In the genomic region with DNA sequence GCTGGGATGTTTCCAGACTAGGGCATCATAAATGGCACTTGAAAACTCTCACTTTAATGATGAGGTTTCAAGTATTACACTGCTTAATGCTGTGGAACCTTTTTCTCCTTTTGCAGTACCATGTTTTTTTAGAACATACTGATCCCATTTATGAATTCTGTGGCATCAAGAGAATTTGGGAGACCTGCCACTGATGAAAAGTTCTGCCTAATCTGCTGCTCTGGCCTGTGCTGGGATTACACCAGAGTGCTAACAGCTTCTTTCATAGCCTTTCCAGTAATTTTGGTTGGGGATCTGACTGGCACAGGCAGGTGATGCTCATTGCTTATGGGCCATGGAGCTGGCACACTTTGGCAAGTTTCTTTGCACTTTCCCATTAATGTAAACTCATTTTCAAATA, we compare ENCODE assay signal across 17 cellular contexts. TPM values are rescaled to one million over a fixed set of nuclear protein-coding genes. Genes with fewer than 3 reads are reported as not detected.
DNase-seq lines count a peak whose midpoint lies in the region; ATAC-seq lines count a peak whose summit lies in the region.
"Had no signal": no experiment of that assay in that cellular context is flagged by ENCODE, and none has a peak within 500 bp of the region (broad histone marks: within the 10 kb centered on the region; RNA-seq: fewer than 3 reads in every experiment).

No MANE protein-coding gene starts in this region.

- DNase-seq in D341Med (ENCODE audit: low spot score): peak; percentile 30
- DNase-seq in LHCN-M2 (ENCODE audit: low read depth): peak; percentile 31
- DNase-seq in NCI-H524 treated with DMSO at 0.1 percent for 48 hours (lab: John Stamatoyannopoulos, UW): peak; percentile 72
- DNase-seq in mesenchymal stem cell: no peak
- DNase-seq in NCI-H187 treated with DMSO at 0.1 percent for 48 hours (lab: John Stamatoyannopoulos, UW): no peak
- no peak for DNase-seq in stimulated activated effector memory CD8-positive, alpha-beta T cell treated with anti-CD3 and anti-CD28 coated beads, Interleukin-12 subunit alpha, Interleukin-12 subunit beta, amount 100 ng/mL, for 72 hours (ENCODE audit: low spot score in 2 of 2)
- no peak for DNase-seq in C1 segment of cervical spinal cord (lab: John Stamatoyannopoulos, UW)
- DNase-seq: CD8-positive, alpha-beta T cell; DMS53; IMR-90; NCI-H187; NCI-H226; NCI-H69; PC-9 had no signal

- peaks cover 2% of the 10 kb centered on the region for H3K4me1 Mint-ChIP-seq in stimulated activated effector memory CD8-positive, alpha-beta T cell treated with anti-CD3 and anti-CD28 coated beads, Interleukin-12 subunit alpha, Interleukin-12 subunit beta, amount 100 ng/mL, for 72 hours

- H3K36me3 Mint-ChIP-seq in stimulated activated effector memory CD8-positive, alpha-beta T cell treated with anti-CD3 and anti-CD28 coated beads, Interleukin-12 subunit alpha, Interleukin-12 subunit beta, amount 100 ng/mL, for 72 hours: peaks cover 24% of the 10 kb centered on the region

- no peak overlapping the region for H4K91ac ChIP-seq in mesenchymal stem cell (ENCODE audit: low read length)

- H3K9me3 Mint-ChIP-seq in stimulated activated effector memory CD8-positive, alpha-beta T cell treated with anti-CD3 and anti-CD28 coated beads, Interleukin-12 subunit alpha, Interleukin-12 subunit beta, amount 100 ng/mL, for 72 hours: no peaks in the 10 kb centered on the region
- H3K9me3 Mint-ChIP-seq: CD8-positive, alpha-beta T cell had no signal

- no peaks in the 10 kb centered on the region for H3K27me3 ChIP-seq in mesenchymal stem cell (ENCODE audit: control insufficient read depth in 1 of 2, insufficient read depth in 1 of 2, low read length in 2 of 2)
- H3K27me3 ChIP-seq: BLaER1 treated with 17β-estradiol and CSF1 and Interleukin-3, amounts not matched to agents 10 nM and 100 nM had no signal

- peaks cover 6% of the 10 kb centered on the region in 2 experiments for H3K36me3 ChIP-seq in mesenchymal stem cell (ENCODE audit: control insufficient read depth in 1 of 2, insufficient read depth in 2 of 2, low read depth in 1 of 2, low read length in 2 of 2)

- H3K79me1 ChIP-seq in mesenchymal stem cell (replicated peaks; ENCODE audit: low read length, poor library complexity, severe bottlenecking): peaks cover 15% of the 10 kb centered on the region

- H3K4me3 Mint-ChIP-seq in stimulated activated effector memory CD8-positive, alpha-beta T cell treated with anti-CD3 and anti-CD28 coated beads, Interleukin-12 subunit alpha, Interleukin-12 subunit beta, amount 100 ng/mL, for 72 hours: no peak overlapping the region
- H3K4me3 Mint-ChIP-seq: CD8-positive, alpha-beta T cell had no signal

- ATAC-seq in stimulated activated effector memory CD8-positive, alpha-beta T cell treated with anti-CD3 and anti-CD28 coated beads, Interleukin-12 subunit alpha, Interleukin-12 subunit beta, amount 100 ng/mL, for 72 hours: no peak
- ATAC-seq: CD8-positive, alpha-beta T cell; SK-N-SH treated with all-trans-retinoic acid at 6 μM for 48 hours had no signal

- H3K18ac ChIP-seq in mesenchymal stem cell (ENCODE audit: low read depth in 1 of 2, low read length in 2 of 2): no peak overlapping the region

- no peak overlapping the region for H3K14ac ChIP-seq in mesenchymal stem cell (ENCODE audit: low read length in 2 of 2)

- H2BK15ac ChIP-seq in mesenchymal stem cell (ENCODE audit: low read depth, poor library complexity, severe bottlenecking): no peak overlapping the region

- no peak overlapping the region for H2BK5ac ChIP-seq in mesenchymal stem cell (ENCODE audit: low read depth, low read length, poor library complexity, severe bottlenecking)

- H3K27ac ChIP-seq in mesenchymal stem cell (ENCODE audit: low read length, poor library complexity, severe bottlenecking): no peak overlapping the region
- H3K27ac ChIP-seq: KMS-11, PC-9 had no signal

- H3K4me1 ChIP-seq in mesenchymal stem cell (ENCODE audit: control insufficient read depth, insufficient read depth, low read depth, low read length): no peaks in the 10 kb centered on the region

- no peak overlapping the region for H3K4me2 ChIP-seq in mesenchymal stem cell (ENCODE audit: low read length, poor library complexity, severe bottlenecking)
- H3K4me2 ChIP-seq: KMS-11, PC-9 had no signal

- no peak overlapping the region for H3K4me3 ChIP-seq in mesenchymal stem cell (ENCODE audit: insufficient read depth in 1 of 2, low read depth in 1 of 2, low read length in 2 of 2)
- H3K4me3 ChIP-seq: BLaER1 treated with 17β-estradiol and CSF1 and Interleukin-3, amounts not matched to agents 10 nM and 100 nM; PC-9 had no signal

- no peak overlapping the region for H3K4ac ChIP-seq in mesenchymal stem cell (ENCODE audit: low read depth in 1 of 2, low read length in 2 of 2)

- H3K27ac Mint-ChIP-seq in stimulated activated effector memory CD8-positive, alpha-beta T cell treated with anti-CD3 and anti-CD28 coated beads, Interleukin-12 subunit alpha, Interleukin-12 subunit beta, amount 100 ng/mL, for 72 hours: no peak overlapping the region
- H3K27ac Mint-ChIP-seq: CD8-positive, alpha-beta T cell had no signal

- H2BK12ac ChIP-seq in mesenchymal stem cell (ENCODE audit: low read length in 2 of 2): no peak overlapping the region

- peak overlapping the region; percentile 31 for H2AK5ac ChIP-seq in mesenchymal stem cell (ENCODE audit: low read length, severe bottlenecking)

- no peak overlapping the region for H3K23ac ChIP-seq in mesenchymal stem cell (ENCODE audit: low read length in 2 of 2)

- H3K9ac ChIP-seq in mesenchymal stem cell (ENCODE audit: low read length): no peak overlapping the region
- H3K9ac ChIP-seq: BLaER1 treated with 17β-estradiol and CSF1 and Interleukin-3, amounts not matched to agents 10 nM and 100 nM; KMS-11 had no signal

- no peak overlapping the region for H2AFZ ChIP-seq in mesenchymal stem cell (ENCODE audit: low read depth, low read length)
- H2AFZ ChIP-seq: PC-9 had no signal

- no peak overlapping the region for H2BK120ac ChIP-seq in mesenchymal stem cell (ENCODE audit: low read depth, low read length)

- no peak overlapping the region for H4K8ac ChIP-seq in mesenchymal stem cell (ENCODE audit: low read length)

- H3K9me3 ChIP-seq in mesenchymal stem cell (ENCODE audit: control insufficient read depth, low read length): no peaks in the 10 kb centered on the region

RNA-seq across cellular contexts. Expression of gene PSMD14, which starts 24.3 kb away (rescaled TPM):
- total RNA-seq in LHCN-M2 (2014; rRNA removed): 147 and 149 TPM in 2 replicates
- 59.0 TPM for polyA plus RNA-seq in LHCN-M2 (2012)
- 45.7 TPM for polyA plus RNA-seq in mesenchymal stem cell (2013, experiment 1 of 2)
- polyA plus RNA-seq in mesenchymal stem cell (2013, experiment 2 of 2): 46.5 TPM

Comparison
In these comparisons a context has a peak if more than half of its experiments do, and no peak if none do; other contexts are left out.
1. DNase-seq: peak in D341Med (single experiment), LHCN-M2 (single experiment) and NCI-H524 treated with DMSO at 0.1 percent for 48 hours (single experiment); none in mesenchymal stem cell (single experiment), NCI-H187 treated with DMSO at 0.1 percent for 48 hours (single experiment), stimulated activated effector memory CD8-positive, alpha-beta T cell treated with anti-CD3 and anti-CD28 coated beads, Interleukin-12 subunit alpha, Interleukin-12 subunit beta, amount 100 ng/mL, for 72 hours (0 of 2) and C1 segment of cervical spinal cord (0 of 14).